25 cellular contexts compared by ENCODE assay signal in the genomic region with DNA sequence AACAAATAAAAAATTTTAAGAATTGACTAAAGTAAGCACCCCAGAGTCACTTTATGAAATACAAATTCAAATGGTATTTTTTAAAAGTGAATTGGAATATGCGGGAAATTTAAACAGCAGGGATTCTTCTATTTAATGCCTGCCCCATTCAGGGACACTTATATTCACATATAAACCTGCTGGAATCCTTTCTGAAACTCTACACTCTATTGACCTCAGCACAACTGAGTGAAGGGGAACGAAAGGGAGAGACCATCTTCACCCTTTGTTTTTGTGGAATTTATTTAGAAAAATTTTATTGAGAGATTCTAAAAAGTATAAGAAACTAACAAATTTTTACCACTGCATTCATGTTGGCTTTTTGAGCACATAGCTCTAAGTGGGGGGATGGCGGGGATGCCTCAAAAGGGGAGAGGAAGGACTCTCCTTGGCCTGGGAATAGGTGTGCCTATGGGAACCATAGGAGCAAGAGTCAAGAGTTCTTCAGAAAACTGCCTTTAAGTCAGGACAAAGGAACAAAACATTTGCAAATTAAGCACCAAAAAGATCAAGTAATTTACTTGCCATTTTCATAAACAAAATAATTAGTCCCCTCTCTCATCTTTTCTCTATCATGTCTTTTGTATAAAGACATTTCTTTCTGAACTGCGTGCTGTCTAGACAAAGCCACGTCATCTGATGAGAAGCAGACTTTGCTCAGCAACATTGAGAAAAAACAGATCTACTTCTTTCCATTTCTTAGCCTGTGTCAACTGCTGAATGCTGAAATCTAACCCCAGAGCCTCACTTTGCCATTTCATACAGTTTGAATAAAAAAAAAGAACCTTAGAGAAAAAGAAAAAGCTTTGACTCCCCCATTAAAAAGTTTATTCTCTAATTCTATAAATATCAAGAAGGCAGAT. TPM values are rescaled to one million over a fixed set of nuclear protein-coding genes. Genes with fewer than 3 reads are reported as not detected.
DNase-seq lines count a peak whose midpoint lies in the region; ATAC-seq, FAIRE-seq and TF ChIP-seq lines count a peak whose summit lies in the region.
"Had no signal": no experiment of that assay in that cellular context is flagged by ENCODE, and none has a peak within 500 bp of the region (broad histone marks: within the 10 kb centered on the region; RNA-seq: fewer than 3 reads in every experiment).

No MANE protein-coding gene starts in this region.

- H3K9ac ChIP-seq in trophoblast cell (ENCODE audit: low read length) = no peak overlapping the region
- H3K9ac ChIP-seq: neural progenitor cell had no signal

- H3K79me1 ChIP-seq in trophoblast cell (ENCODE audit: low read length) = peaks cover 13% of the 10 kb centered on the region

- TF ChIP-seq CTCF in WTC11 (IDR thresholded peaks at IDR 0.05) (no peak), fibroblast of the aortic adventitia (IDR thresholded peaks at IDR 0.05; ENCODE audit: insufficient read depth, low read length) (no peak)

- H3K4me1 ChIP-seq in trophoblast cell (ENCODE audit: control insufficient read depth in 1 of 2, insufficient read depth in 2 of 2, low read length in 2 of 2) = peaks cover 9 to 10% of the 10 kb centered on the region in 2 experiments
- H3K4me1 ChIP-seq: body of pancreas, heart left ventricle, neural progenitor cell had no signal

- H3K9me3 ChIP-seq in trophoblast cell (ENCODE audit: insufficient read depth, low read depth, low read length) = no peaks in the 10 kb centered on the region
- H3K9me3 ChIP-seq: body of pancreas, thoracic aorta had no signal

- H3K36me3 ChIP-seq in trophoblast cell (ENCODE audit: control insufficient read depth in 1 of 2, insufficient read depth in 2 of 2, low read length in 2 of 2) = peaks cover 7 to 9% of the 10 kb centered on the region in 2 experiments
- H3K36me3 ChIP-seq: neural progenitor cell had no signal

- DNase-seq in ELF-1 (ENCODE audit: low read depth, low spot score) (peak; percentile 20), WTC11 (ENCODE audit: low spot score) (no peak), fibroblast of the aortic adventitia (ENCODE audit: low read depth) (peak; percentile 57), trophoblast cell (no peak), HTR-8/SVneo (ENCODE audit: insufficient read length, low spot score) (no peak), DMS153 treated with DMSO at 0.1 percent for 48 hours (lab: John Stamatoyannopoulos, UW; ENCODE audit: unreplicated experiment) (no peak)
- no peak for DNase-seq in stimulated activated naive CD4-positive, alpha-beta T cell treated with Interleukin-2 at 50 U/mL for 16 hours (lab: John Stamatoyannopoulos, UW)
- DNase-seq: activated CD8-positive, alpha-beta memory T cell treated with anti-CD3 and anti-CD28 coated beads, Interleukin-2, amount 50 U/mL, for 48 hours; activated naive CD8-positive, alpha-beta T cell treated with anti-CD3 and anti-CD28 coated beads, Interleukin-2, amount 10 ng/mL, durations not matched to agents 7 days and 5 days; body of pancreas; C1 segment of cervical spinal cord; H7; heart left ventricle; NCI-H1436 treated with DMSO at 0.1 percent for 48 hours; NCI-H2171; NCI-H69; stimulated activated CD4-positive, alpha-beta T cell treated with anti-CD3 and anti-CD28 coated beads, Interleukin-1b, Interleukin-23, amount 100 ng/mL, for 48 hours; WERI-Rb-1 had no signal

- CTCF ChIA-PET in WTC11 (lab: Charles Lee) = interaction anchor here (0.6 kb wide), 1 partner anchor 126 kb away, joined by 4 read pairs; no protein-coding TSS in a partner anchor

- H3K79me2 ChIP-seq in trophoblast cell (ENCODE audit: control insufficient read depth, insufficient read depth, low read length, poor library complexity) = peaks cover 6% of the 10 kb centered on the region

- no peak for FAIRE-seq in HTR-8/SVneo (lab: Jason Lieb, UNC)

- H3K4me3 ChIP-seq in fibroblast of the aortic adventitia (ENCODE audit: low read depth, low read length) (no peak overlapping the region), trophoblast cell (ENCODE audit: low read depth, low read length) (no peak overlapping the region)
- H3K4me3 ChIP-seq: body of pancreas, coronary artery, heart left ventricle, neural progenitor cell, thoracic aorta had no signal

- peak overlapping the region; percentile 93 for H4K91ac ChIP-seq in trophoblast cell (ENCODE audit: low read depth, low read length)

- peak; percentile 84 for ATAC-seq in WTC11
- ATAC-seq in HG03460 (IDR thresholded peaks at IDR 0.05; ENCODE audit: unreplicated experiment) = no peak
- ATAC-seq: body of pancreas; heart left ventricle; left lobe of liver; stimulated activated effector memory CD8-positive, alpha-beta T cell treated with anti-CD3 and anti-CD28 coated beads, Interleukin-12 subunit alpha, Interleukin-12 subunit beta, amount 100 ng/mL, for 72 hours had no signal

- H2AK5ac ChIP-seq in trophoblast cell (ENCODE audit: low read length) = no peak overlapping the region

- H3K9me3 Mint-ChIP-seq in WTC11 = peaks cover 11% of the 10 kb centered on the region
- H3K9me3 Mint-ChIP-seq: stimulated activated effector memory CD8-positive, alpha-beta T cell treated with anti-CD3 and anti-CD28 coated beads, Interleukin-12 subunit alpha, Interleukin-12 subunit beta, amount 100 ng/mL, for 72 hours had no signal

- H2BK5ac ChIP-seq in trophoblast cell (ENCODE audit: low read depth, low read length, poor library complexity) = peak overlapping the region; percentile 86

- H3K4ac ChIP-seq in trophoblast cell (ENCODE audit: low read depth, low read length) = no peak overlapping the region

- no CpG with 5 or more reads among the region's 5 CpGs for WGBS in trophoblast cell (ENCODE audit: extremely low coverage, insufficient coverage, insufficient read length)

- no peak overlapping the region for H3K4me3 Mint-ChIP-seq in WTC11
- H3K4me3 Mint-ChIP-seq: activated naive CD8-positive, alpha-beta T cell treated with anti-CD3 and anti-CD28 coated beads, Interleukin-2, amount 10 ng/mL, durations not matched to agents 7 days and 5 days; neural progenitor cell; stimulated activated effector memory CD8-positive, alpha-beta T cell treated with anti-CD3 and anti-CD28 coated beads, Interleukin-12 subunit alpha, Interleukin-12 subunit beta, amount 100 ng/mL, for 72 hours had no signal

- peak overlapping the region; percentile 43 for H4K12ac ChIP-seq in trophoblast cell (ENCODE audit: low read depth, low read length)

- H3K4me2 ChIP-seq in trophoblast cell (ENCODE audit: low read length) = no peak overlapping the region
- H3K4me2 ChIP-seq: neural progenitor cell had no signal

- H4K8ac ChIP-seq in trophoblast cell (ENCODE audit: low read depth, low read length) = peak overlapping the region; percentile 77

- no peak overlapping the region for H3K23ac ChIP-seq in trophoblast cell (ENCODE audit: low read length)

- peaks cover 11% of the 10 kb centered on the region for H3K4me1 Mint-ChIP-seq in WTC11
- H3K4me1 Mint-ChIP-seq: neural progenitor cell; stimulated activated effector memory CD8-positive, alpha-beta T cell treated with anti-CD3 and anti-CD28 coated beads, Interleukin-12 subunit alpha, Interleukin-12 subunit beta, amount 100 ng/mL, for 72 hours had no signal

- H3K27ac ChIP-seq in trophoblast cell (ENCODE audit: low read depth, low read length) = peak overlapping the region; percentile 84
- H3K27ac ChIP-seq: body of pancreas, coronary artery, neural progenitor cell, thoracic aorta, WERI-Rb-1 had no signal

- peaks cover 20% of the 10 kb centered on the region for H3K36me3 Mint-ChIP-seq in WTC11

- no peak overlapping the region for H2AFZ ChIP-seq in trophoblast cell (ENCODE audit: insufficient read depth, low read length, poor library complexity)
- H2AFZ ChIP-seq: neural progenitor cell had no signal

- H2BK120ac ChIP-seq in trophoblast cell (ENCODE audit: insufficient read depth, low read length, poor library complexity) = peak overlapping the region; percentile 93

- H3K27me3 ChIP-seq in trophoblast cell (ENCODE audit: insufficient read depth, low read length) = no peaks in the 10 kb centered on the region
- H3K27me3 ChIP-seq: body of pancreas, heart left ventricle, neural progenitor cell had no signal

- H3K27ac Mint-ChIP-seq in WTC11 = peak overlapping the region; percentile 74
- H3K27ac Mint-ChIP-seq: activated naive CD8-positive, alpha-beta T cell treated with anti-CD3 and anti-CD28 coated beads, Interleukin-2, amount 10 ng/mL, durations not matched to agents 7 days and 5 days; neural progenitor cell; stimulated activated effector memory CD8-positive, alpha-beta T cell treated with anti-CD3 and anti-CD28 coated beads, Interleukin-12 subunit alpha, Interleukin-12 subunit beta, amount 100 ng/mL, for 72 hours had no signal

- H2BK12ac ChIP-seq in trophoblast cell (ENCODE audit: low read length) = peak overlapping the region; percentile 96

- no peak overlapping the region for H3K14ac ChIP-seq in trophoblast cell (ENCODE audit: low read length)

- H3K18ac ChIP-seq in trophoblast cell (ENCODE audit: low read length) = no peak overlapping the region

- no peaks in the 10 kb centered on the region for H3K27me3 Mint-ChIP-seq in WTC11 (ENCODE audit: low read depth)
- H3K27me3 Mint-ChIP-seq: activated naive CD8-positive, alpha-beta T cell treated with anti-CD3 and anti-CD28 coated beads, Interleukin-2, amount 10 ng/mL, durations not matched to agents 7 days and 5 days had no signal

- POLR2A ChIA-PET in WTC11 (lab: Charles Lee) = interaction anchor here (0.5 kb wide), 1 partner anchor 131 kb away, joined by 4 read pairs; no protein-coding TSS in a partner anchor

TF ChIP-seq in WTC11, 78 proteins besides CTCF, POLR2A, EP300 and RAD21 (continues in another document):
- TF ChIP-seq NR3C1 (CRISPR knock-in tag; conservative IDR thresholded peaks at IDR 0.05; ENCODE audit: low read depth) (no peak), ZNF416 (CRISPR knock-in tag; IDR thresholded peaks at IDR 0.05) (no peak)

RNA-seq across cellular contexts. Expression of a gene that starts 21.6 kb away (rescaled TPM):
- 0.17 to 0.62 TPM (median 0.23 TPM) in 3 replicates for total RNA-seq in WTC11 (2021)
- 1.2 and 3.6 TPM in 2 replicates for total RNA-seq in fibroblast of the aortic adventitia (ENCODE audit: low replicate concordance)
- polyA plus RNA-seq in trophoblast cell (2013) = 0.25 and 0.55 TPM in 2 replicates
- total RNA-seq: Daoy, H7 had no signal

Comparison
In these comparisons a context has a peak if more than half of its experiments do, and no peak if none do; other contexts are left out.
1. DNase-seq: peak in ELF-1 (single experiment) and fibroblast of the aortic adventitia (single experiment); none in WTC11 (single experiment), trophoblast cell (0 of 2), stimulated activated naive CD4-positive, alpha-beta T cell treated with Interleukin-2 at 50 U/mL for 16 hours (single experiment), HTR-8/SVneo (single experiment) and DMS153 treated with DMSO at 0.1 percent for 48 hours (single experiment).